ENCODE assay signal across 9 cellular contexts in the genomic region with DNA sequence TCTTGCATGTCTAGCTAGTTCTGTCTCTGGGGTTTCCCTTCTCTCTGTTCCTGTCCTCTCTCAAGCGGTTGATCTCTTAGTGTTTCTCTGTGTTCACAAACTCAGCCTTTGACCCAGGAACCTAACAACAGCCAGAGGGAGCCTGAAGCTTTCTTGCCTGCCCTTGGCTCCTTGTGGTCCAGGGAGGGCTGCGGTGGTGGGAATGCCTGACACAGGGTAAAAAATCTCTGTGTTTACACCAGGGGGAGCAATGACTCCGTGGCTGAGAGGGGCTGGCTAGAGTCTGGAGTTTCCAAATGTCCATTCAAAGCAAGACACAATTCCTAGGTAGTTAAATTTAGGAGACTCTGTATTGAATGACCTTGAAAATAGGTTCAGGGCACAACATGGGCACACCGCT. TPM values are rescaled to one million over a fixed set of nuclear protein-coding genes. Genes with fewer than 3 reads are reported as not detected.
DNase-seq lines count a peak whose midpoint lies in the region; ATAC-seq and TF ChIP-seq lines count a peak whose summit lies in the region.
"Not testable (repeated sequence)": the region's sequence is repeated elsewhere in the genome, so short reads cannot be mapped to it uniquely, and the experiment has no call there.
"Had no signal": no experiment of that assay in that cellular context is flagged by ENCODE, and none has a peak within 500 bp of the region (broad histone marks: within the 10 kb centered on the region; RNA-seq: fewer than 3 reads in every experiment).

No MANE protein-coding gene starts in this region.

- 15% methylated on average over 4 of the region's 4 CpGs for WGBS in smooth muscle cell (ENCODE audit: low lambda C conversion rate)

- H4K20me1 ChIP-seq in smooth muscle cell (ENCODE audit: low read depth) = not testable (repeated sequence)

- intact Hi-C loops in Right ventricle myocardium inferior (cut with DNase I) = loop anchor here (1.0 to 5.0 kb wide), 3 partner anchors 63 to 451 kb away; no protein-coding TSS in a partner anchor

- H3K4me1 ChIP-seq in smooth muscle cell (ENCODE audit: low read depth) = not testable (repeated sequence)

- not testable (repeated sequence) for H3K36me3 ChIP-seq in BJ (ENCODE audit: control insufficient read depth, insufficient read depth, low read length); H7 (replicated peaks; ENCODE audit: control insufficient read depth, insufficient read depth, low read length); smooth muscle cell (ENCODE audit: low read depth)

- H3K4me3 ChIP-seq in BJ (ENCODE audit: low read depth, low read length); H7 (ENCODE audit: insufficient read depth, low read depth, low read length); smooth muscle cell: not testable (repeated sequence)

- not testable (repeated sequence) for H3K27me3 ChIP-seq in BJ (ENCODE audit: control insufficient read depth, insufficient read depth, low read length); H7 (ENCODE audit: control insufficient read depth, insufficient read depth, low read length); smooth muscle cell (ENCODE audit: low read depth)

- CTCF ChIA-PET in BJ (lab: Yijun Ruan, JAX) = interaction anchor here (0.6 to 8.5 kb wide), 26 partner anchors 9 to 1742 kb away, joined by 3 to 108 read pairs (median 4); a partner anchor contains a TSS

- in situ Hi-C loops in SK-MEL-5 (cut with HindIII; ENCODE audit: low pct_unique_long_range_greater_than_20kb, low sequenced_read_pairs) = not testable (repeated sequence)

- TF ChIP-seq CTCF in BJ (IDR thresholded peaks at IDR 0.05; ENCODE audit: insufficient read depth, low read depth, low read length) (peak; percentile 61), smooth muscle cell (IDR thresholded peaks at IDR 0.05; ENCODE audit: borderline replicate concordance, insufficient read depth, poor library complexity, severe bottlenecking) (peak; percentile 56)

- H2AFZ ChIP-seq in smooth muscle cell (ENCODE audit: low read depth) = not testable (repeated sequence)

- not testable (repeated sequence) for H3K9ac ChIP-seq in smooth muscle cell (ENCODE audit: low read depth)

- H3F3A ChIP-seq in smooth muscle cell (ENCODE audit: low read depth) = not testable (repeated sequence)

- not testable (repeated sequence) for DNase-seq in BJ (ENCODE audit: low read depth); Right ventricle myocardium inferior (ENCODE audit: missing footprints); smooth muscle cell (lab: John Stamatoyannopoulos, UW; ENCODE audit: unreplicated experiment)
- DNase-seq in H7 (peak; percentile 44), NCI-H1930 (lab: John Stamatoyannopoulos, UW) (peak; percentile 19 to 29), SK-MEL-5 (ENCODE audit: low read depth, low spot score) (peak; percentile 72), cerebellar cortex (ENCODE audit: low spot score) (peak; percentile 52), medulla oblongata (ENCODE audit: extremely low spot score) (peak; percentile 54)

- POLR2A ChIA-PET in BJ (lab: Charles Lee) = not testable (repeated sequence)

- peak; percentile 88 for ATAC-seq in Right ventricle myocardium inferior

- H3K79me2 ChIP-seq in smooth muscle cell (ENCODE audit: low read depth) = not testable (repeated sequence)

- H3K4me2 ChIP-seq in smooth muscle cell = not testable (repeated sequence)

- H3K9me3 ChIP-seq in smooth muscle cell (replicated peaks; ENCODE audit: low read depth) = not testable (repeated sequence)

- H3K27ac ChIP-seq in smooth muscle cell (ENCODE audit: low read depth) = not testable (repeated sequence)

RNA-seq across cellular contexts. Expression of a gene that starts 16.7 kb away (rescaled TPM):
- 7.7 and 10.6 TPM in 2 replicates for polyA plus RNA-seq in BJ (2011; rRNA removed)
- polyA minus RNA-seq in BJ (2011; rRNA and poly(A)+ RNA removed) = 40.6 and 42.1 TPM in 2 replicates
- total RNA-seq in H7 (2014; rRNA removed; shearing (Covaris generic)) = 4.1 and 5.1 TPM in 2 replicates
- 0.72 and 1.7 TPM in 2 replicates for total RNA-seq in SK-MEL-5 (2014; rRNA removed; shearing (Covaris generic))
- polyA plus RNA-seq in SK-MEL-5 (2015; cell fraction: cytosol; rRNA removed) = 0.82 and 3.7 TPM in 2 replicates
- 0.33 TPM in 2 replicates for polyA plus RNA-seq in SK-MEL-5 (2015; cell fraction: nucleus; rRNA removed)
- 66.0 TPM for total RNA-seq in Right ventricle myocardium inferior
- 31.1 and 41.3 TPM in 2 replicates for total RNA-seq in smooth muscle cell
- polyA plus RNA-seq in smooth muscle cell = 26.1 and 26.2 TPM in 2 replicates

RNA-seq across cellular contexts. Expression of a gene that starts 24.6 kb away (rescaled TPM):
- polyA plus RNA-seq in BJ (2011; rRNA removed) (not detected in 2 replicates), smooth muscle cell (not detected in 2 replicates)
- polyA minus RNA-seq in BJ (2011; rRNA and poly(A)+ RNA removed) = not detected in 2 replicates
- total RNA-seq in H7 (2014; rRNA removed; shearing (Covaris generic)) = not detected in 2 replicates
- 33.4 and 37.8 TPM in 2 replicates for total RNA-seq in SK-MEL-5 (2014; rRNA removed; shearing (Covaris generic))
- 17.1 and 24.4 TPM in 2 replicates for polyA plus RNA-seq in SK-MEL-5 (2015; cell fraction: cytosol; rRNA removed)
- polyA plus RNA-seq in SK-MEL-5 (2015; cell fraction: nucleus; rRNA removed) = 2.6 and 5.2 TPM in 2 replicates
- total RNA-seq in Right ventricle myocardium inferior (not detected), smooth muscle cell (not detected in 2 replicates)
- total RNA-seq: activated T-cell treated with anti-CD3 and anti-CD28 coated beads, Interleukin-2, amount 50 U/mL, for 72 hours had no signal

RNA-seq across cellular contexts. Expression of a gene that starts 55.5 kb away (rescaled TPM):
- 112 and 122 TPM in 2 replicates for polyA plus RNA-seq in BJ (2011; rRNA removed)
- polyA minus RNA-seq in BJ (2011; rRNA and poly(A)+ RNA removed) = 63.2 and 73.7 TPM in 2 replicates
- total RNA-seq in H7 (2014; rRNA removed; shearing (Covaris generic)) = 34.2 and 36.1 TPM in 2 replicates
- total RNA-seq in SK-MEL-5 (2014; rRNA removed; shearing (Covaris generic)) = 39.0 and 45.4 TPM in 2 replicates
- 24.5 and 29.4 TPM in 2 replicates for polyA plus RNA-seq in SK-MEL-5 (2015; cell fraction: cytosol; rRNA removed)
- polyA plus RNA-seq in SK-MEL-5 (2015; cell fraction: nucleus; rRNA removed) = 1,244 and 1,581 TPM in 2 replicates
- total RNA-seq in Right ventricle myocardium inferior = 6.4 TPM
- 80.9 and 84.6 TPM in 2 replicates for total RNA-seq in smooth muscle cell
- 15.4 and 16.6 TPM in 2 replicates for polyA plus RNA-seq in smooth muscle cell

Comparison
In these comparisons a context has a peak if more than half of its experiments do, and no peak if none do; other contexts are left out.
1. RNA of a gene that starts 24.6 kb away (total RNA-seq): 33.4 to 37.8 TPM in SK-MEL-5; not detected in Right ventricle myocardium inferior (single experiment), not detected in H7 and not detected in smooth muscle cell; every median in the first group is over 10 times any median in the second.